ENCODE assay signal across 19 cellular contexts in the genomic region with DNA sequence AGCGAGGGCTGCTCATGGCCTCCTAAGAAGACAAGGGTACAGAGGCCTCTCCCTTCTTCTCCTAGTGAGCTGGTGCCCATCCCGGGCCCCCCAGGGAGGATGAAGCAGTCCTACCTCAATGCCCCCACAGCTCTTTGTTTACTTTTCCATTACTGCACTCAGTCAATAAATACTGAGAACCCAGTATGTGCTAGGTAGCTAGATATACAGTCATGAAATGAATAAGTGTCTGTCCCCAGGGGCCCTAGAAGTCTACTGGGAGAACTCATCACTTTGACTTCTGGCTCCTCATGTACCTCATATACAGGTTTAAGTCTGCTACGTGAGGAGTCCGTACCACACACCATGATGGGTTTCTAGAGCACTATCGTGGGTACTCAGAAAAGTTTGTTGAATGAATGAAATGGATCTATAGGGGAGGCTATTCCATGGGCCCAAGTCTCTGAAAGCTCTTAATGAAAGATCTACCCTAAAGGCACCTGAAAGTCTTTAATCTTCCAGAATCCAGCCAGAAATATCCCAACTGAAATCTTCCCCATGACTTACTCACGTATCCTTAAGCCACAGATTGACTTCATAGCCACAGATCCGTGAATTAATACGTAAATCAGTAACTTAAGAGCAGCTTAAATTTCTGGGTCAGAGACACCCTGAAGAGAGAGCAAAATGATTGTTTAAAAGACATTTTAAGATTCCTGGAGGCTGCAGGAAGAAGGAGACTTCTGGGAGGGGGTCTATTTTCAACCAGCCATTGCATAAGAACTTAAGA. TPM values are rescaled to one million over a fixed set of nuclear protein-coding genes. Genes with fewer than 3 reads are reported as not detected.
DNase-seq lines count a peak whose midpoint lies in the region; ATAC-seq and TF ChIP-seq lines count a peak whose summit lies in the region.
"Had no signal": no experiment of that assay in that cellular context is flagged by ENCODE, and none has a peak within 500 bp of the region (broad histone marks: within the 10 kb centered on the region; RNA-seq: fewer than 3 reads in every experiment).

No MANE protein-coding gene starts in this region.

- H3K27ac ChIP-seq in GM23338 (ENCODE audit: low read depth), result no peak overlapping the region
- H3K27ac ChIP-seq in OCI-LY3 (ENCODE audit: low read length), result no peak overlapping the region
- no peak overlapping the region for H3K27ac ChIP-seq in foreskin keratinocyte
- H3K27ac ChIP-seq: HL-60, RWPE1, SK-N-MC had no signal

- DNase-seq in GM12865 (ENCODE audit: low read depth) (peak; percentile 43), GM23338 (ENCODE audit: low spot score) (no peak), kidney tubule cell (ENCODE audit: low spot score) (peak; percentile 71), mucosa of gallbladder (ENCODE audit: low spot score) (no peak), HCEC 1CT (no peak), NCI-H526 (lab: John Stamatoyannopoulos, UW) (no peak), foreskin keratinocyte (no peak)
- DNase-seq: AML-193; CD4-positive, CD25-positive, alpha-beta regulatory T cell; DMS79 treated with DMSO at 0.1 percent for 48 hours; NCI-H1436 treated with DMSO at 0.1 percent for 48 hours; NCI-H2081 treated with DMSO at 0.1 percent for 48 hours; NCI-H526 treated with DMSO at 0.1 percent for 48 hours; OCI-M1; T-helper 1 cell had no signal

- no peak overlapping the region for H3K4me3 ChIP-seq in GM12865 (ENCODE audit: low read depth, low read length)
- H3K4me3 ChIP-seq in GM23338, result no peak overlapping the region
- no peak overlapping the region for H3K4me3 ChIP-seq in OCI-LY3 (ENCODE audit: low read length)
- H3K4me3 ChIP-seq: SK-N-MC had no signal

- H3K9me2 ChIP-seq in GM23338 (ENCODE audit: insufficient read depth), result peaks cover 6% of the 10 kb centered on the region; the same call in 1 of the 2 replicates

- H2AFZ ChIP-seq in GM23338, result peak overlapping the region; percentile 72
- H2AFZ ChIP-seq in OCI-LY3 (ENCODE audit: low read depth, low read length), result no peak overlapping the region

- no peaks in the 10 kb centered on the region for H3K9me3 ChIP-seq in OCI-LY3 (ENCODE audit: insufficient read depth, low read length)

- H3K27me3 ChIP-seq in GM23338 (ENCODE audit: insufficient read depth), result no peaks in the 10 kb centered on the region
- no peaks in the 10 kb centered on the region; the same call in 1 of the 2 replicates for H3K27me3 ChIP-seq in OCI-LY3 (ENCODE audit: low read depth, low read length)
- H3K27me3 ChIP-seq in foreskin keratinocyte, result no peaks in the 10 kb centered on the region

- peaks cover 6% of the 10 kb centered on the region for H3K4me1 Mint-ChIP-seq in GM23338

- H3K36me3 ChIP-seq in GM23338 (ENCODE audit: insufficient read depth), result no peaks in the 10 kb centered on the region
- no peaks in the 10 kb centered on the region for H3K36me3 ChIP-seq in OCI-LY3 (replicated peaks; ENCODE audit: low read depth, low read length)

- H3K27ac Mint-ChIP-seq in GM23338, result no peak overlapping the region
- H3K27ac Mint-ChIP-seq: CD4-positive, CD25-positive, alpha-beta regulatory T cell had no signal

- no peak overlapping the region for H3K9ac ChIP-seq in OCI-LY3 (ENCODE audit: low read length)

- H3F3A ChIP-seq in GM23338 (replicated peaks; ENCODE audit: low read depth), result no peaks in the 10 kb centered on the region

- no peak overlapping the region for H3K4me3 Mint-ChIP-seq in GM23338
- H3K4me3 Mint-ChIP-seq: CD4-positive, CD25-positive, alpha-beta regulatory T cell had no signal

- H3K4me2 ChIP-seq in GM23338, result no peak overlapping the region
- H3K4me2 ChIP-seq in OCI-LY3 (ENCODE audit: low read length), result peak overlapping the region; percentile 30

- no peak for ATAC-seq in GM23338
- ATAC-seq in foreskin keratinocyte, result no peak

- no peaks in the 10 kb centered on the region for H3K79me2 ChIP-seq in GM23338 (replicated peaks; ENCODE audit: insufficient read depth)
- no peaks in the 10 kb centered on the region for H3K79me2 ChIP-seq in OCI-LY3 (ENCODE audit: low read length)

- H3K9me3 Mint-ChIP-seq in GM23338, result no peaks in the 10 kb centered on the region

- H4K20me1 ChIP-seq in GM23338 (replicated peaks; ENCODE audit: insufficient read depth), result no peaks in the 10 kb centered on the region
- no peaks in the 10 kb centered on the region for H4K20me1 ChIP-seq in OCI-LY3 (ENCODE audit: insufficient read depth, low read length)

- H3K4me1 ChIP-seq in GM23338 (ENCODE audit: insufficient read depth), result no peaks in the 10 kb centered on the region
- peaks cover 16% of the 10 kb centered on the region for H3K4me1 ChIP-seq in OCI-LY3 (ENCODE audit: low read length)
- no peaks in the 10 kb centered on the region for H3K4me1 ChIP-seq in foreskin keratinocyte

- TF ChIP-seq CTCF in GM12865 (IDR thresholded peaks at IDR 0.05; ENCODE audit: insufficient read depth, low read depth, low read length, missing control alignments), result no peak
- TF ChIP-seq CTCF in GM23338 (conservative IDR thresholded peaks at IDR 0.05; ENCODE audit: low read depth in 2 of 2), result no peak
- no peak for TF ChIP-seq CTCF in OCI-LY3 (IDR thresholded peaks at IDR 0.05; ENCODE audit: low read depth, low read length)
- TF ChIP-seq CTCF in foreskin keratinocyte (conservative IDR thresholded peaks at IDR 0.05), result no peak

- no peaks in the 10 kb centered on the region for H3K27me3 Mint-ChIP-seq in GM23338 (ENCODE audit: insufficient read depth, low read depth, poor library complexity)
- H3K27me3 Mint-ChIP-seq: CD4-positive, CD25-positive, alpha-beta regulatory T cell had no signal

- H3K36me3 Mint-ChIP-seq in GM23338 (ENCODE audit: low read depth), result no peaks in the 10 kb centered on the region
- H3K36me3 Mint-ChIP-seq: CD4-positive, CD25-positive, alpha-beta regulatory T cell had no signal

TF ChIP-seq in GM23338, 12 proteins besides CTCF, POLR2A, EP300 and RAD21:
- TF ChIP-seq CREB1 (CRISPR knock-in tag; IDR thresholded peaks at IDR 0.05; ENCODE audit: low read depth) (no peak), EZH2 (IDR thresholded peaks at IDR 0.05; ENCODE audit: low read depth, unreplicated experiment) (no peak), JUNB (IDR thresholded peaks at IDR 0.05; ENCODE audit: unreplicated experiment) (no peak), REST (IDR thresholded peaks at IDR 0.05; ENCODE audit: unreplicated experiment) (no peak), POLR2AphosphoS5 (IDR thresholded peaks at IDR 0.05; ENCODE audit: low read depth) (no peak), ZNF331 (CRISPR knock-in tag; IDR thresholded peaks at IDR 0.05; ENCODE audit: low read depth) (no peak)

RNA-seq across cellular contexts. Expression of gene POMP, which starts 51.6 kb away (rescaled TPM):
- total RNA-seq in GM23338 (2014; rRNA removed; shearing (Covaris generic)), result 92.6 and 95.9 TPM in 2 replicates
- polyA plus RNA-seq in GM23338 (2016; fragmentation: Nextera tagmentation; extraction: Ambion mirVana) (389 and 446 TPM in 2 replicates), foreskin keratinocyte (148 TPM in 2 replicates)
- total RNA-seq in mucosa of gallbladder (52.3 TPM), foreskin keratinocyte (102 and 108 TPM in 2 replicates)

Comparison
In these comparisons a context has a peak if more than half of its experiments do, and no peak if none do; other contexts are left out.
1. DNase-seq: peak in GM12865 (single experiment) and kidney tubule cell (single experiment); none in GM23338 (single experiment), mucosa of gallbladder (single experiment), HCEC 1CT (single experiment), NCI-H526 (0 of 2) and foreskin keratinocyte (0 of 2).